Comparison of ENCODE assay signal across 25 cellular contexts in genomic region chr4:77169496-77169895, GRCh38. TPM values are rescaled to one million over a fixed set of nuclear protein-coding genes. Genes with fewer than 3 reads are reported as not detected.
DNase-seq lines count a peak whose midpoint lies in the region; ATAC-seq and TF ChIP-seq lines count a peak whose summit lies in the region.
"Had no signal": no experiment of that assay in that cellular context is flagged by ENCODE, and none has a peak within 500 bp of the region (broad histone marks: within the 10 kb centered on the region; RNA-seq: fewer than 3 reads in every experiment).

No MANE protein-coding gene starts in this region.

- peaks cover 3% of the 10 kb centered on the region for H3K9me3 Mint-ChIP-seq in progenitor cell of endocrine pancreas (ENCODE audit: low read depth)
- H3K9me3 Mint-ChIP-seq: activated naive CD4-positive, alpha-beta T cell treated with anti-CD3 and anti-CD28 coated beads, Interleukin-2, amount 10 ng/mL, durations not matched to agents 7 days and 5 days; endodermal cell; H9; naive thymus-derived CD4-positive, alpha-beta T cell had no signal

- H3K4me1 Mint-ChIP-seq in progenitor cell of endocrine pancreas (ENCODE audit: low read depth), result peaks cover 45% of the 10 kb centered on the region
- H3K4me1 Mint-ChIP-seq: activated naive CD4-positive, alpha-beta T cell treated with anti-CD3 and anti-CD28 coated beads, Interleukin-2, amount 10 ng/mL, durations not matched to agents 7 days and 5 days had no signal

- no peaks in the 10 kb centered on the region for H3K79me2 ChIP-seq in PC-9 (ENCODE audit: low read depth)
- H3K79me2 ChIP-seq: parathyroid adenoma had no signal

- intact Hi-C loops in left lung (cut with DNase I) (no loop called here), colonic mucosa (cut with DNase I) (no loop called here), PC-9 (cut with micrococcal nuclease; ENCODE audit: unreplicated experiment) (no loop called here)

- H3K27me3 Mint-ChIP-seq in progenitor cell of endocrine pancreas, result no peaks in the 10 kb centered on the region

- H3K4me1 ChIP-seq in left lung (no peaks in the 10 kb centered on the region), colonic mucosa (no peaks in the 10 kb centered on the region), PC-9 (replicated peaks; ENCODE audit: insufficient read depth) (no peaks in the 10 kb centered on the region)
- H3K4me1 ChIP-seq: parathyroid adenoma, upper lobe of left lung had no signal

- no peaks in the 10 kb centered on the region for H3K27me3 ChIP-seq in WERI-Rb-1 (ENCODE audit: insufficient read depth, low read depth, severe bottlenecking)
- no peaks in the 10 kb centered on the region for H3K27me3 ChIP-seq in left lung
- H3K27me3 ChIP-seq in colonic mucosa, result no peaks in the 10 kb centered on the region
- H3K27me3 ChIP-seq in PC-9 (ENCODE audit: insufficient read depth, low read depth), result no peaks in the 10 kb centered on the region
- H3K27me3 ChIP-seq: stomach, upper lobe of left lung had no signal

- H3K9me2 ChIP-seq in PC-9 (ENCODE audit: insufficient read depth), result no peaks in the 10 kb centered on the region

- H3K27ac ChIP-seq in WERI-Rb-1 (peak overlapping the region; percentile 60), left lung (no peak overlapping the region), colonic mucosa (no peak overlapping the region), PC-9 (no peak overlapping the region)
- H3K27ac ChIP-seq: parathyroid adenoma, skin epidermis, upper lobe of left lung had no signal

- CTCF ChIA-PET in PC-9 (lab: Charles Lee), result no interaction called here

- no peak overlapping the region for H3K4me2 ChIP-seq in PC-9

- peaks cover 49% of the 10 kb centered on the region for H3K36me3 Mint-ChIP-seq in progenitor cell of endocrine pancreas (ENCODE audit: insufficient read depth)

- no peak overlapping the region for H3K4me3 Mint-ChIP-seq in progenitor cell of endocrine pancreas (ENCODE audit: low read depth)
- H3K4me3 Mint-ChIP-seq: activated naive CD4-positive, alpha-beta T cell treated with anti-CD3 and anti-CD28 coated beads, Interleukin-2, amount 10 ng/mL, durations not matched to agents 7 days and 5 days; endodermal cell; H9; naive thymus-derived CD4-positive, alpha-beta T cell had no signal

- H3K27ac Mint-ChIP-seq in progenitor cell of endocrine pancreas, result peak overlapping the region; percentile 82
- H3K27ac Mint-ChIP-seq: activated naive CD4-positive, alpha-beta T cell treated with anti-CD3 and anti-CD28 coated beads, Interleukin-2, amount 10 ng/mL, durations not matched to agents 7 days and 5 days; endodermal cell; H9 had no signal

- H3K9me3 ChIP-seq in WERI-Rb-1 (ENCODE audit: severe bottlenecking), result no peaks in the 10 kb centered on the region
- H3K9me3 ChIP-seq in left lung, result no peaks in the 10 kb centered on the region
- no peaks in the 10 kb centered on the region for H3K9me3 ChIP-seq in colonic mucosa
- H3K9me3 ChIP-seq in PC-9 (ENCODE audit: insufficient read depth, low read depth), result no peaks in the 10 kb centered on the region
- H3K9me3 ChIP-seq: stomach, upper lobe of left lung had no signal

- ATAC-seq in left lung, result no peak
- ATAC-seq: activated CD4-positive, CD25-positive, alpha-beta regulatory T cell treated with anti-CD3 and anti-CD28 coated beads, Interleukin-2, amount 50 U/mL, for 24 hours; naive thymus-derived CD4-positive, alpha-beta T cell had no signal

- no TSS peak for BruUV-seq in PC-9 (replicated peaks; lab: Mats Ljungman, UMichigan)

- H2AFZ ChIP-seq in PC-9, result no peak overlapping the region
- H2AFZ ChIP-seq: parathyroid adenoma had no signal

- POLR2A ChIA-PET in PC-9 (lab: Charles Lee; ENCODE audit: unreplicated experiment), result no interaction called here

- H3K4me3 ChIP-seq in WERI-Rb-1 (ENCODE audit: low read depth, low read length), result no peak overlapping the region
- H3K4me3 ChIP-seq in left lung, result no peak overlapping the region
- no peak overlapping the region for H3K4me3 ChIP-seq in colonic mucosa
- no peak overlapping the region for H3K4me3 ChIP-seq in PC-9
- H3K4me3 ChIP-seq: lung, skin epidermis, stomach, upper lobe of left lung had no signal

- H4K20me1 ChIP-seq in PC-9 (ENCODE audit: insufficient read depth), result no peaks in the 10 kb centered on the region

- H3K36me3 ChIP-seq in WERI-Rb-1, result peaks cover 37% of the 10 kb centered on the region
- H3K36me3 ChIP-seq in left lung, result peaks cover 0 to 63% of the 10 kb centered on the region in 2 donors
- no peaks in the 10 kb centered on the region for H3K36me3 ChIP-seq in colonic mucosa
- H3K36me3 ChIP-seq in PC-9 (ENCODE audit: low read depth), result peaks cover 4% of the 10 kb centered on the region; the same call in 1 of the 2 replicates

- no peak overlapping the region for H3K9ac ChIP-seq in colonic mucosa (ENCODE audit: low read depth in 2 of 2, low read length in 2 of 2)
- H3K9ac ChIP-seq: parathyroid adenoma had no signal

- no peaks in the 10 kb centered on the region for H3F3A ChIP-seq in PC-9 (ENCODE audit: insufficient read depth, low read depth)

- TF ChIP-seq CTCF in WERI-Rb-1 (IDR thresholded peaks at IDR 0.05; ENCODE audit: low read depth, low read length), result no peak
- no peak for TF ChIP-seq CTCF in progenitor cell of endocrine pancreas (IDR thresholded peaks at IDR 0.05; ENCODE audit: unreplicated experiment)
- no peak for TF ChIP-seq CTCF in left lung (IDR thresholded peaks at IDR 0.05)
- no peak for TF ChIP-seq CTCF in colonic mucosa (IDR thresholded peaks at IDR 0.05)
- TF ChIP-seq CTCF in PC-9 (conservative IDR thresholded peaks at IDR 0.05), result no peak

- peak; percentile 48 for DNase-seq in EH (ENCODE audit: low read depth)
- DNase-seq in WERI-Rb-1, result peak; percentile 78
- DNase-seq in fibroblast of the conjunctiva (ENCODE audit: low read depth), result peak; percentile 38
- no peak for DNase-seq in progenitor cell of endocrine pancreas (ENCODE audit: low spot score, unreplicated experiment)
- DNase-seq in NCI-H774 (lab: John Stamatoyannopoulos, UW), result no peak
- DNase-seq in left lung, result no peak
- no peak for DNase-seq in colonic mucosa
- no peak for DNase-seq in PC-9
- DNase-seq: activated CD8-positive, alpha-beta memory T cell treated with anti-CD3 and anti-CD28 coated beads for 24 hours; activated naive CD4-positive, alpha-beta T cell treated with anti-CD3 and anti-CD28 coated beads, Interleukin-2, amount 10 ng/mL, durations not matched to agents 7 days and 5 days; activated T-cell treated with anti-CD3 and anti-CD28 coated beads, Interleukin-2, amount 50 U/mL, for 48 hours; aorta; endodermal cell; H9; naive thymus-derived CD4-positive, alpha-beta T cell; NCI-H1092; NCI-H2029; stimulated activated CD4-positive, alpha-beta T cell treated with anti-CD3 and anti-CD28 coated beads, Interleukin-4, amount 100 ng/mL, for 24 hours; stomach; T1000; upper lobe of left lung had no signal

RNA-seq across cellular contexts. Expression of gene CCNG2, which starts 12.5 kb away (rescaled TPM):
- total RNA-seq in progenitor cell of endocrine pancreas (84.0 and 89.5 TPM in 2 replicates), left lung (10 to 100 TPM; 31.6 to 45.4 TPM), colonic mucosa (100 to 1,000 TPM in 1 of 2 donors, 10 to 100 TPM in 1; 34.0 to 145 TPM), PC-9 (2021) (44.2 and 58.1 TPM in 2 replicates)

Comparison
In these comparisons a context has a peak if more than half of its experiments do, and no peak if none do; other contexts are left out.
1. DNase-seq: peak in EH (single experiment), WERI-Rb-1 (single experiment) and fibroblast of the conjunctiva (single experiment); none in progenitor cell of endocrine pancreas (single experiment), NCI-H774 (single experiment), left lung (0 of 2), colonic mucosa (single experiment) and PC-9 (0 of 2).